ENCODE assay signal across 24 cellular contexts in genomic region chr10:24247841-24248240, GRCh38. TPM values are rescaled to one million over a fixed set of nuclear protein-coding genes. Genes with fewer than 3 reads are reported as not detected.
"Had no signal": no experiment of that assay in that cellular context is flagged by ENCODE, and none has a peak within 500 bp of the region (broad histone marks: within the 10 kb centered on the region; RNA-seq: fewer than 3 reads in every experiment).

No MANE protein-coding gene starts in this region.

- H3K27ac ChIP-seq: ascending aorta, PC-9, RWPE1 had no signal

- H2AFZ ChIP-seq: PC-9 had no signal

- H3K36me3 ChIP-seq: ascending aorta, MG63 had no signal

- H3K4me3 ChIP-seq: ascending aorta, MG63, PC-9 had no signal

- H3K4me2 ChIP-seq: PC-9 had no signal

- DNase-seq: activated CD4-positive, alpha-beta T cell treated with anti-CD3 and anti-CD28 coated beads, Interleukin-2, amount 10 ng/mL, durations not matched to agents 24 days and 14 days; activated CD4-positive, alpha-beta T cell treated with anti-CD3 and anti-CD28 coated beads, Interleukin-2, amount 50 U/mL, for 4 hours; activated CD8-positive, alpha-beta T cell treated with anti-CD3 and anti-CD28 coated beads for 36 hours; activated gamma-delta T cell; activated naive CD4-positive, alpha-beta T cell treated with Interleukin-2 at 50 U/mL for 16 hours; activated naive CD8-positive, alpha-beta T cell treated with anti-CD3 and anti-CD28 coated beads, Interleukin-2, amount 10 ng/mL, durations not matched to agents 7 days and 5 days; activated T-cell treated with anti-CD3 and anti-CD28 coated beads, Interleukin-2, amount 50 U/mL, for 1 hour; amygdala; Karpas-422; KBM-7; MG63; NCI-H1048; NCI-H1105 treated with DMSO at 0.1 percent for 48 hours; NCI-H1436; NCI-H1694; NCI-H1930; NCI-H2081 treated with DMSO at 0.1 percent for 48 hours; NCI-H345; NCI-H524 treated with DMSO at 0.1 percent for 48 hours; PC-9 had no signal

- H3K9me3 ChIP-seq: ascending aorta, MG63 had no signal

- H3K4me1 ChIP-seq: ascending aorta had no signal

- ATAC-seq: activated CD8-positive, alpha-beta T cell treated with anti-CD3 and anti-CD28 coated beads for 36 hours; Right ventricle myocardium inferior had no signal

- H3K27me3 ChIP-seq: ascending aorta, MG63 had no signal

RNA-seq across cellular contexts. Expression of gene KIAA1217, which starts 38.9 kb away (rescaled TPM):
- total RNA-seq: OCI-LY7 had no signal
